20 cellular contexts compared by ENCODE assay signal in genomic region chr1:113142791-113143190, GRCh38.
A peak's percentile ranks its signal among the peaks of the same experiment; 100 is the strongest.
DNase-seq lines count a peak whose midpoint lies in the region; ATAC-seq, FAIRE-seq and TF ChIP-seq lines count a peak whose summit lies in the region.
"Had no signal": no experiment of that assay in that cellular context is flagged by ENCODE, and none has a peak within 500 bp of the region (broad histone marks: within the 10 kb centered on the region; RNA-seq: fewer than 3 reads in every experiment).

No MANE protein-coding gene starts in this region.

- ATAC-seq in K562 (no peak), HG03025 (IDR thresholded peaks at IDR 0.05; ENCODE audit: low FRiP score, unreplicated experiment) (no peak), HG03439 (IDR thresholded peaks at IDR 0.05; ENCODE audit: unreplicated experiment) (no peak)
- ATAC-seq: effector memory CD8-positive, alpha-beta T cell; gastrocnemius medialis; Panc1 had no signal

- H3K9ac ChIP-seq in Loucy (ENCODE audit: low read depth, low read length, poor library complexity, severe bottlenecking), result no peak overlapping the region
- no peak overlapping the region for H3K9ac ChIP-seq in K562 (ENCODE audit: insufficient read depth in 1 of 2, low read depth in 2 of 2, low read length in 2 of 2)
- H3K9ac ChIP-seq: neural progenitor cell had no signal

- H4K20me1 ChIP-seq in Loucy (ENCODE audit: insufficient read depth, low read length, poor library complexity, severe bottlenecking) (no peaks in the 10 kb centered on the region), K562 (replicated peaks; ENCODE audit: control insufficient read depth, insufficient read depth, low read length) (no peaks in the 10 kb centered on the region)

- H3K9me3 ChIP-seq in Loucy (ENCODE audit: insufficient read depth, low read depth, low read length) (no peaks in the 10 kb centered on the region), K562 (replicated peaks; ENCODE audit: control insufficient read depth, insufficient read depth, low read depth, low read length) (no peaks in the 10 kb centered on the region)
- H3K9me3 ChIP-seq: BE2C, gastrocnemius medialis had no signal

- peak; percentile 79 for DNase-seq in EH (ENCODE audit: low read depth)
- no peak for DNase-seq in K562 (ENCODE audit: extremely low read depth in 1 of 4, low spot score in 3 of 4)
- peak; percentile 84 for DNase-seq in islet precursor cell
- no peak for DNase-seq in RCC 7860 (ENCODE audit: low spot score)
- no peak for DNase-seq in kidney tubule cell (ENCODE audit: low spot score)
- DNase-seq: activated naive CD4-positive, alpha-beta T cell treated with anti-CD3 and anti-CD28 coated beads, Interleukin-2, amount 10 ng/mL, durations not matched to agents 7 days and 5 days; BE2C; caudate nucleus; DMS 273 treated with DMSO at 0.1 percent for 48 hours; effector memory CD8-positive, alpha-beta T cell; gastrocnemius medialis; MV-4-11; NCI-H2081 treated with DMSO at 0.1 percent for 48 hours; NCI-H774 had no signal

- H2AFZ ChIP-seq in Loucy (ENCODE audit: low read length) (no peak overlapping the region), K562 (ENCODE audit: low read depth, low read length) (peak overlapping the region; percentile 96)
- H2AFZ ChIP-seq: neural progenitor cell had no signal

- TF ChIP-seq CTCF in Loucy (conservative IDR thresholded peaks at IDR 0.05; ENCODE audit: low read length) (no peak), K562 (IDR thresholded peaks at IDR 0.05 in 2 of 3, conservative IDR thresholded peaks at IDR 0.05 in 1 of 3; ENCODE audit: insufficient read depth in 2 of 3, low read depth in 1 of 3, low read length in 3 of 3) (no peak)

- in situ Hi-C loops in K562 (cut with MboI), result loop anchor here (5.0 to 10.0 kb wide), 2 partner anchors 312 to 535 kb away; no protein-coding TSS in a partner anchor

- 90% methylated on average over 1 of the region's 1 CpG for WGBS in K562 (ENCODE audit: insufficient coverage, low coverage, missing lambda C conversion rate)

- FAIRE-seq in K562 (lab: Jason Lieb, UNC) (no peak), RCC 7860 (lab: Jason Lieb, UNC) (no peak)
- FAIRE-seq: HTR-8/SVneo had no signal

- peaks cover 3% of the 10 kb centered on the region for H3K9me1 ChIP-seq in K562 (ENCODE audit: control insufficient read depth, insufficient read depth, low read length)

- TF ChIP-seq POLR2A in K562 (conservative IDR thresholded peaks at IDR 0.05), result no peak

- no peaks in the 10 kb centered on the region for H3K79me2 ChIP-seq in Loucy (ENCODE audit: insufficient read depth, low read length)
- H3K79me2 ChIP-seq in K562 (ENCODE audit: control insufficient read depth, insufficient read depth, low read length), result no peaks in the 10 kb centered on the region

- CTCF ChIA-PET in K562 (lab: Yijun Ruan, JAX; ENCODE audit: low intra/inter-chr PET ratio), result interaction anchor here (3.1 kb wide), 1 partner anchor 535 kb away, joined by 25 read pairs; no protein-coding TSS in a partner anchor

- TF ChIP-seq RAD21 in K562 (CRISPR knock-in tag; conservative IDR thresholded peaks at IDR 0.05 in 1 of 2, IDR thresholded peaks at IDR 0.05 in 1 of 2), result no peak

- H3K4me3 ChIP-seq in Loucy (ENCODE audit: low read length, poor library complexity, severe bottlenecking) (no peak overlapping the region), K562 (no peak overlapping the region)
- H3K4me3 ChIP-seq: gastrocnemius medialis, neural progenitor cell had no signal

- 0 out of 3 replicates have a peak overlapping the region, but pooled peaks have one; percentile 73 for H3K27ac ChIP-seq in K562 (ENCODE audit: extremely low read depth, low read depth, low read length)
- H3K27ac ChIP-seq: gastrocnemius medialis, neural progenitor cell had no signal

- no peaks in the 10 kb centered on the region for H3F3A ChIP-seq in Loucy (ENCODE audit: low read depth)

- no peaks in the 10 kb centered on the region for H3K36me3 ChIP-seq in Loucy (ENCODE audit: insufficient read depth, low read length)
- H3K36me3 ChIP-seq in K562 (ENCODE audit: control insufficient read depth, insufficient read depth, low read length), result no peaks in the 10 kb centered on the region
- H3K36me3 ChIP-seq: BE2C, gastrocnemius medialis, neural progenitor cell had no signal

- POLR2A ChIA-PET in K562 (lab: Yijun Ruan, JAX), result interaction anchor here (0.6 to 1.1 kb wide), 2 partner anchors 246 to 535 kb away, joined by 3 read pairs; no protein-coding TSS in a partner anchor

- H3K4me1 ChIP-seq in Loucy (ENCODE audit: insufficient read depth, low read length, poor library complexity, severe bottlenecking) (peaks cover 37% of the 10 kb centered on the region), K562 (replicated peaks in 1 of 2; ENCODE audit: control insufficient read depth in 2 of 2, insufficient read depth in 2 of 2, low read length in 2 of 2) (peaks cover 9 to 46% of the 10 kb centered on the region in 2 experiments)

- intact Hi-C loops in K562 (cut with micrococcal nuclease), result loop anchor here (5.0 to 10.0 kb wide), 5 partner anchors 75 to 428 kb away; partner anchors contain the start of gene PPM1J

- BruUV-seq in K562 (replicated peaks; lab: Mats Ljungman, UMichigan), result no TSS peak

- no peak for TF ChIP-seq EP300 in K562 (IDR thresholded peaks at IDR 0.05; ENCODE audit: low read length)

- H3K9me2 ChIP-seq in Loucy (replicated peaks; ENCODE audit: low read depth, low read length), result no peaks in the 10 kb centered on the region

- H3K27me3 ChIP-seq in Loucy (ENCODE audit: insufficient read depth, low read length, poor library complexity, severe bottlenecking) (no peaks in the 10 kb centered on the region), K562 (ENCODE audit: control insufficient read depth in 2 of 2, insufficient read depth in 2 of 2, low read length in 2 of 2) (no peaks in the 10 kb centered on the region)
- H3K27me3 ChIP-seq: BE2C, gastrocnemius medialis, neural progenitor cell had no signal

- H3K4me2 ChIP-seq in Loucy (ENCODE audit: low read depth, low read length, poor library complexity, severe bottlenecking) (peak overlapping the region; percentile 28), K562 (ENCODE audit: insufficient read depth, low read length) (no peak overlapping the region)
- H3K4me2 ChIP-seq: neural progenitor cell had no signal

TF ChIP-seq in K562, 482 proteins besides CTCF, POLR2A, EP300 and RAD21:
- TF ChIP-seq ZHX1 (conservative IDR thresholded peaks at IDR 0.05; ENCODE audit: low read length) (no peak), RBM17 (IDR thresholded peaks at IDR 0.05; ENCODE audit: borderline replicate concordance, low read depth, low read length) (no peak), ZNF76 (CRISPR knock-in tag; IDR thresholded peaks at IDR 0.05; ENCODE audit: borderline replicate concordance) (no peak), XRCC5 (IDR thresholded peaks at IDR 0.05; ENCODE audit: low read depth, low read length) (no peak), HDGF (IDR thresholded peaks at IDR 0.05) (no peak), ZNF12 (CRISPR knock-in tag; IDR thresholded peaks at IDR 0.05) (no peak), ELK1 (CRISPR knock-in tag; IDR thresholded peaks at IDR 0.05) (no peak)

Comparison
In these comparisons a context has a peak if more than half of its experiments do, and no peak if none do; other contexts are left out.
1. DNase-seq: peak in EH (single experiment) and islet precursor cell (single experiment); none in K562 (0 of 4), RCC 7860 (single experiment) and kidney tubule cell (single experiment).